19 cellular contexts compared by ENCODE assay signal in genomic region chr11:132803436-132803835, GRCh38.
"Had no signal": no experiment of that assay in that cellular context is flagged by ENCODE, and none has a peak within 500 bp of the region (broad histone marks: within the 10 kb centered on the region; RNA-seq: fewer than 3 reads in every experiment).

No MANE protein-coding gene starts in this region.

- H3K27ac Mint-ChIP-seq: activated CD4-positive, alpha-beta memory T cell treated with anti-CD3 and anti-CD28 coated beads, Interleukin-2, amount 10 ng/mL, durations not matched to agents 7 days and 5 days; activated T-cell treated with anti-CD3 and anti-CD28 coated beads, Interleukin-2, amount 50 U/mL, for 24 hours; mesothelial cell of epicardium; WTC11 had no signal

- H3K27me3 Mint-ChIP-seq: activated CD4-positive, alpha-beta memory T cell treated with anti-CD3 and anti-CD28 coated beads, Interleukin-2, amount 10 ng/mL, durations not matched to agents 7 days and 5 days had no signal

- DNase-seq: activated CD4-positive, alpha-beta memory T cell treated with anti-CD3 and anti-CD28 coated beads, Interleukin-2, amount 10 ng/mL, durations not matched to agents 7 days and 5 days; activated CD4-positive, alpha-beta T cell treated with anti-CD3 and anti-CD28 coated beads for 4 hours; activated effector memory CD4-positive, alpha-beta T cell treated with Interleukin-2 at 50 U/mL for 16 hours; activated naive CD4-positive, alpha-beta T cell treated with anti-CD3 and anti-CD28 coated beads, Interleukin-2, amount 50 U/mL, for 16 hours; activated T-cell treated with anti-CD3 and anti-CD28 coated beads, Interleukin-2, amount 50 U/mL, for 24 hours; adrenal gland; central memory CD4-positive, alpha-beta T cell; colonic mucosa; foreskin melanocyte; heart left ventricle; left cardiac atrium; lower lobe of right lung; stimulated activated naive CD8-positive, alpha-beta T cell treated with anti-CD3 and anti-CD28 coated beads, Interleukin-15, Interleukin-2, amounts not matched to agents 100 U/mL and 50 U/mL, for 24 hours; transverse colon had no signal

- H3K4me3 ChIP-seq: adrenal gland, colonic mucosa, heart left ventricle, lower lobe of right lung, transverse colon, vagina had no signal

- H3K36me3 ChIP-seq: adrenal gland, colonic mucosa, heart left ventricle, lower lobe of right lung, transverse colon, vagina had no signal

- H3K27ac ChIP-seq: adrenal gland, colonic mucosa, heart left ventricle, lower lobe of right lung, transverse colon, vagina had no signal

- H3K9me3 Mint-ChIP-seq: activated CD4-positive, alpha-beta memory T cell treated with anti-CD3 and anti-CD28 coated beads, Interleukin-2, amount 10 ng/mL, durations not matched to agents 7 days and 5 days had no signal

- H3K4me1 Mint-ChIP-seq: activated CD4-positive, alpha-beta memory T cell treated with anti-CD3 and anti-CD28 coated beads, Interleukin-2, amount 10 ng/mL, durations not matched to agents 7 days and 5 days; mesothelial cell of epicardium; neural crest cell had no signal

- H3K4me1 ChIP-seq: adrenal gland, colonic mucosa, heart left ventricle, lower lobe of right lung, transverse colon, vagina had no signal

- ATAC-seq: heart left ventricle; left cardiac atrium; lower lobe of right lung; sciatic nerve; stimulated activated naive CD8-positive, alpha-beta T cell treated with anti-CD3 and anti-CD28 coated beads, Interleukin-15, Interleukin-2, amounts not matched to agents 100 U/mL and 50 U/mL, for 24 hours; WTC11 had no signal

- H3K4me3 Mint-ChIP-seq: activated CD4-positive, alpha-beta memory T cell treated with anti-CD3 and anti-CD28 coated beads, Interleukin-2, amount 10 ng/mL, durations not matched to agents 7 days and 5 days; activated T-cell treated with anti-CD3 and anti-CD28 coated beads, Interleukin-2, amount 50 U/mL, for 24 hours; mesothelial cell of epicardium; neural crest cell; WTC11 had no signal

- H3K9me3 ChIP-seq: adrenal gland, colonic mucosa, lower lobe of right lung, transverse colon, vagina had no signal

- H3K27me3 ChIP-seq: adrenal gland, colonic mucosa, heart left ventricle, transverse colon, vagina had no signal

- H3K36me3 Mint-ChIP-seq: mesothelial cell of epicardium had no signal
